In genomic region chr2:77309725-77310124, GRCh38 we compare ENCODE assay signal across 30 cellular contexts.
"Had no signal": no experiment of that assay in that cellular context is flagged by ENCODE, and none has a peak within 500 bp of the region (broad histone marks: within the 10 kb centered on the region; RNA-seq: fewer than 3 reads in every experiment).

No MANE protein-coding gene starts in this region.

- FAIRE-seq: bronchial epithelial cell, TTC549 had no signal

- DNase-seq: activated CD4-positive, alpha-beta memory T cell treated with anti-CD3 and anti-CD28 coated beads, Interleukin-2, amount 10 ng/mL, durations not matched to agents 7 days and 5 days; activated CD4-positive, alpha-beta T cell treated with anti-CD3 and anti-CD28 coated beads for 1 hour; activated CD4-positive, alpha-beta T cell treated with anti-CD3 and anti-CD28 coated beads for 36 hours; activated CD4-positive, alpha-beta T cell treated with anti-CD3 and anti-CD28 coated beads for 48 hours; activated CD4-positive, alpha-beta T cell treated with anti-CD3 and anti-CD28 coated beads, Interleukin-2, amount 10 ng/mL, durations not matched to agents 7 days and 5 days; activated CD4-positive, alpha-beta T cell treated with anti-CD3 and anti-CD28 coated beads, Interleukin-2, amount 50 U/mL, for 48 hours; activated CD4-positive, CD25-positive, alpha-beta regulatory T cell; activated CD8-positive, alpha-beta memory T cell treated with anti-CD3 and anti-CD28 coated beads for 24 hours; activated CD8-positive, alpha-beta memory T cell treated with anti-CD3 and anti-CD28 coated beads, Interleukin-2, amount 10 ng/mL, durations not matched to agents 7 days and 5 days; activated CD8-positive, alpha-beta memory T cell treated with anti-CD3 and anti-CD28 coated beads, Interleukin-2, amount 50 U/mL, for 48 hours; activated CD8-positive, alpha-beta T cell treated with anti-CD3 and anti-CD28 coated beads, Interleukin-2, amount 10 ng/mL, durations not matched to agents 7 days and 5 days; activated effector memory CD4-positive, alpha-beta T cell treated with Interleukin-2 at 50 U/mL for 16 hours; activated gamma-delta T cell; activated naive CD4-positive, alpha-beta T cell treated with anti-CD3 and anti-CD28 coated beads, Interleukin-2, amount 10 ng/mL, durations not matched to agents 7 days and 5 days; activated naive CD4-positive, alpha-beta T cell treated with Interleukin-2 at 50 U/mL for 16 hours; activated naive CD8-positive, alpha-beta T cell treated with anti-CD3 and anti-CD28 coated beads, Interleukin-2, amount 10 ng/mL, durations not matched to agents 7 days and 5 days; activated naive CD8-positive, alpha-beta T cell treated with anti-CD3 and anti-CD28 coated beads, Interleukin-2, amount 50 U/mL, for 24 hours; activated T-cell treated with anti-CD3 and anti-CD28 coated beads, Interleukin-2, amount 50 U/mL, for 24 hours; activated T-cell treated with anti-CD3 and anti-CD28 coated beads, Interleukin-2, amount 50 U/mL, for 48 hours; amygdala; anterior cingulate cortex; caudate nucleus; cerebellar nuclear complex; T-helper 2 cell; T-helper 9 cell had no signal

- H3K27me3 ChIP-seq: ascending aorta, cardiac muscle cell had no signal

- H3K4me1 ChIP-seq: ascending aorta had no signal

- H3K9me3 ChIP-seq: ascending aorta had no signal

- ATAC-seq: activated CD4-positive, alpha-beta T cell treated with anti-CD3 and anti-CD28 coated beads for 36 hours; activated CD4-positive, CD25-positive, alpha-beta regulatory T cell treated with anti-CD3 and anti-CD28 coated beads, Interleukin-2, amount 50 U/mL, for 24 hours; activated CD8-positive, alpha-beta memory T cell treated with anti-CD3 and anti-CD28 coated beads, Interleukin-2, amount 10 ng/mL, durations not matched to agents 7 days and 5 days; activated CD8-positive, alpha-beta T cell treated with anti-CD3 and anti-CD28 coated beads, Interleukin-2, amount 10 ng/mL, durations not matched to agents 7 days and 5 days; activated naive CD8-positive, alpha-beta T cell treated with anti-CD3 and anti-CD28 coated beads, Interleukin-2, amount 50 U/mL, for 24 hours had no signal

- H3K4me3 ChIP-seq: ascending aorta, cardiac muscle cell had no signal

- H3K27ac ChIP-seq: ascending aorta, cardiac muscle cell had no signal

- H3K36me3 ChIP-seq: ascending aorta, cardiac muscle cell had no signal
